In genomic region chr16:57132470-57132869, GRCh38 we compare ENCODE assay signal across 12 cellular contexts. TPM values are rescaled to one million over a fixed set of nuclear protein-coding genes. Genes with fewer than 3 reads are reported as not detected.
DNase-seq lines count a peak whose midpoint lies in the region; ATAC-seq and TF ChIP-seq lines count a peak whose summit lies in the region.
"Had no signal": no experiment of that assay in that cellular context is flagged by ENCODE, and none has a peak within 500 bp of the region (broad histone marks: within the 10 kb centered on the region; RNA-seq: fewer than 3 reads in every experiment).

No MANE protein-coding gene starts in this region.

- H4K20me1 ChIP-seq in PC-9 (ENCODE audit: insufficient read depth), result no peaks in the 10 kb centered on the region

- TF ChIP-seq CTCF in PC-9 (conservative IDR thresholded peaks at IDR 0.05), result no peak
- no peak for TF ChIP-seq CTCF in tibial artery (IDR thresholded peaks at IDR 0.05)

- no peaks in the 10 kb centered on the region for H3K79me2 ChIP-seq in PC-9 (ENCODE audit: low read depth)

- intact Hi-C loops in PC-9 (cut with micrococcal nuclease; ENCODE audit: unreplicated experiment) (no loop called here), tibial artery (cut with DNase I; ENCODE audit: low total_unique reads) (no loop called here)

- H3K27me3 Mint-ChIP-seq in activated CD4-positive, alpha-beta T cell treated with anti-CD3 and anti-CD28 coated beads, Interleukin-2, amount 10 ng/mL, durations not matched to agents 7 days and 5 days, result no peaks in the 10 kb centered on the region
- H3K27me3 Mint-ChIP-seq in effector memory CD8-positive, alpha-beta T cell, result no peaks in the 10 kb centered on the region
- no peaks in the 10 kb centered on the region for H3K27me3 Mint-ChIP-seq in stimulated activated naive B cell treated with anti-CD40 and anti-IgM and Interleukin-4, amounts not matched to agents 10 μg/mL and 1 μg/mL and 100 μg/mL, for 72 hours

- H3K4me1 Mint-ChIP-seq in activated CD4-positive, alpha-beta T cell treated with anti-CD3 and anti-CD28 coated beads, Interleukin-2, amount 10 ng/mL, durations not matched to agents 7 days and 5 days, result peaks cover 79% of the 10 kb centered on the region
- H3K4me1 Mint-ChIP-seq in effector memory CD8-positive, alpha-beta T cell (ENCODE audit: low read depth in 2 of 2), result peaks cover 69 to 72% of the 10 kb centered on the region in 2 donors
- peaks cover 35 to 52% of the 10 kb centered on the region in 2 donors for H3K4me1 Mint-ChIP-seq in stimulated activated naive B cell treated with anti-CD40 and anti-IgM and Interleukin-4, amounts not matched to agents 10 μg/mL and 1 μg/mL and 100 μg/mL, for 72 hours

- H3K4me2 ChIP-seq in PC-9, result no peak overlapping the region

- DNase-seq in activated CD4-positive, alpha-beta T cell treated with anti-CD3 and anti-CD28 coated beads, Interleukin-2, amount 10 ng/mL, durations not matched to agents 7 days and 5 days, result no peak
- DNase-seq in activated CD4-positive, alpha-beta T cell treated with anti-CD3 and anti-CD28 coated beads, Interleukin-2, amount 50 U/mL, for 48 hours, result no peak
- DNase-seq in PC-9, result peak; percentile 63 to 66
- no peak for DNase-seq in effector memory CD8-positive, alpha-beta T cell
- peak; percentile 11 for DNase-seq in stimulated activated naive B cell treated with anti-CD40 and anti-IgM and Interleukin-4, amounts not matched to agents 10 μg/mL and 1 μg/mL and 100 μg/mL, for 72 hours
- DNase-seq in tibial artery, result no peak
- DNase-seq: foreskin melanocyte; NCI-H187; stimulated activated CD4-positive, alpha-beta T cell treated with anti-CD3 and anti-CD28 coated beads, Interleukin-15, amount 100 ng/mL, for 24 hours; SW 1271 had no signal

- peaks cover 6% of the 10 kb centered on the region for H3K36me3 Mint-ChIP-seq in activated CD4-positive, alpha-beta T cell treated with anti-CD3 and anti-CD28 coated beads, Interleukin-2, amount 10 ng/mL, durations not matched to agents 7 days and 5 days (ENCODE audit: low read depth)
- H3K36me3 Mint-ChIP-seq in effector memory CD8-positive, alpha-beta T cell (ENCODE audit: insufficient read depth), result peaks cover 14% of the 10 kb centered on the region
- peaks cover 10 to 30% of the 10 kb centered on the region in 2 donors for H3K36me3 Mint-ChIP-seq in stimulated activated naive B cell treated with anti-CD40 and anti-IgM and Interleukin-4, amounts not matched to agents 10 μg/mL and 1 μg/mL and 100 μg/mL, for 72 hours

- H3K9me3 Mint-ChIP-seq in activated CD4-positive, alpha-beta T cell treated with anti-CD3 and anti-CD28 coated beads, Interleukin-2, amount 10 ng/mL, durations not matched to agents 7 days and 5 days, result no peaks in the 10 kb centered on the region
- H3K9me3 Mint-ChIP-seq in effector memory CD8-positive, alpha-beta T cell, result no peaks in the 10 kb centered on the region
- H3K9me3 Mint-ChIP-seq in stimulated activated naive B cell treated with anti-CD40 and anti-IgM and Interleukin-4, amounts not matched to agents 10 μg/mL and 1 μg/mL and 100 μg/mL, for 72 hours, result no peaks in the 10 kb centered on the region

- no peak overlapping the region for H3K4me3 Mint-ChIP-seq in activated CD4-positive, alpha-beta T cell treated with anti-CD3 and anti-CD28 coated beads, Interleukin-2, amount 10 ng/mL, durations not matched to agents 7 days and 5 days
- peak overlapping the region; percentile 74 to 87 for H3K4me3 Mint-ChIP-seq in effector memory CD8-positive, alpha-beta T cell
- no peak overlapping the region for H3K4me3 Mint-ChIP-seq in stimulated activated naive B cell treated with anti-CD40 and anti-IgM and Interleukin-4, amounts not matched to agents 10 μg/mL and 1 μg/mL and 100 μg/mL, for 72 hours

- BruUV-seq in PC-9 (replicated peaks; lab: Mats Ljungman, UMichigan), result no TSS peak

- H3K27ac ChIP-seq in PC-9, result no peak overlapping the region
- no peak overlapping the region for H3K27ac ChIP-seq in tibial artery

- H3F3A ChIP-seq in PC-9 (ENCODE audit: insufficient read depth, low read depth), result no peaks in the 10 kb centered on the region

- H3K4me1 ChIP-seq in PC-9 (replicated peaks; ENCODE audit: insufficient read depth) (peaks cover 5% of the 10 kb centered on the region; the same call in 1 of the 2 replicates), tibial artery (no peaks in the 10 kb centered on the region)

- H2AFZ ChIP-seq in PC-9, result no peak overlapping the region

- H3K27me3 ChIP-seq in PC-9 (ENCODE audit: insufficient read depth, low read depth), result no peaks in the 10 kb centered on the region
- no peaks in the 10 kb centered on the region for H3K27me3 ChIP-seq in tibial artery

- H3K4me3 ChIP-seq in PC-9 (no peak overlapping the region), tibial artery (no peak overlapping the region)

- peak overlapping the region; percentile 62 for H3K27ac Mint-ChIP-seq in activated CD4-positive, alpha-beta T cell treated with anti-CD3 and anti-CD28 coated beads, Interleukin-2, amount 10 ng/mL, durations not matched to agents 7 days and 5 days
- peak overlapping the region; percentile 89 to 99 for H3K27ac Mint-ChIP-seq in effector memory CD8-positive, alpha-beta T cell
- peak overlapping the region; percentile 88 for H3K27ac Mint-ChIP-seq in stimulated activated naive B cell treated with anti-CD40 and anti-IgM and Interleukin-4, amounts not matched to agents 10 μg/mL and 1 μg/mL and 100 μg/mL, for 72 hours

- POLR2A ChIA-PET in activated CD4-positive, alpha-beta T cell treated with anti-CD3 and anti-CD28 coated beads, Interleukin-2, amount 10 ng/mL, durations not matched to agents 7 days and 5 days (lab: Charles Lee), result no interaction called here
- POLR2A ChIA-PET in PC-9 (lab: Charles Lee; ENCODE audit: unreplicated experiment), result no interaction called here

- ATAC-seq in effector memory CD8-positive, alpha-beta T cell (replicated peaks), result no peak
- ATAC-seq in stimulated activated naive B cell treated with anti-CD40 and anti-IgM and Interleukin-4, amounts not matched to agents 10 μg/mL and 1 μg/mL and 100 μg/mL, for 72 hours (replicated peaks), result peak; percentile 55 to 57
- no peak for ATAC-seq in HG02759 (IDR thresholded peaks at IDR 0.05; ENCODE audit: unreplicated experiment)
- no peak for ATAC-seq in GM21576 (IDR thresholded peaks at IDR 0.05; ENCODE audit: unreplicated experiment)

- CTCF ChIA-PET in activated CD4-positive, alpha-beta T cell treated with anti-CD3 and anti-CD28 coated beads, Interleukin-2, amount 10 ng/mL, durations not matched to agents 7 days and 5 days (lab: Charles Lee), result interaction anchor here (2.0 kb wide), 1 partner anchor 18 kb away, joined by 5 read pairs; no protein-coding TSS in a partner anchor
- CTCF ChIA-PET in PC-9 (lab: Charles Lee), result no interaction called here

- H3K9me2 ChIP-seq in PC-9 (ENCODE audit: insufficient read depth), result no peaks in the 10 kb centered on the region

- H3K36me3 ChIP-seq in PC-9 (ENCODE audit: low read depth) (no peaks in the 10 kb centered on the region), tibial artery (peaks cover 0 to 48% (median 15%) of the 10 kb centered on the region in 3 donors)

- H3K9me3 ChIP-seq in PC-9 (ENCODE audit: insufficient read depth, low read depth), result no peaks in the 10 kb centered on the region
- H3K9me3 ChIP-seq in tibial artery, result no peaks in the 10 kb centered on the region

RNA-seq across cellular contexts. Expression of gene CPNE2, which starts 40.1 kb away (rescaled TPM):
- 1 to 10 TPM; 3.1 to 3.6 TPM for total RNA-seq in activated CD4-positive, alpha-beta T cell treated with anti-CD3 and anti-CD28 coated beads, Interleukin-2, amount 10 ng/mL, durations not matched to agents 7 days and 5 days
- total RNA-seq in PC-9 (2021), result 34.7 and 35.2 TPM in 2 replicates

RNA-seq across cellular contexts. Expression of gene PSME3IP1, which starts 53.4 kb away (rescaled TPM):
- 100 to 1,000 TPM; 115 to 137 TPM for total RNA-seq in activated CD4-positive, alpha-beta T cell treated with anti-CD3 and anti-CD28 coated beads, Interleukin-2, amount 10 ng/mL, durations not matched to agents 7 days and 5 days
- 92.4 and 121 TPM in 2 replicates for total RNA-seq in PC-9 (2021)

RNA-seq across cellular contexts. Expression of gene RSPRY1, which starts 53.7 kb away (rescaled TPM):
- 10 to 100 TPM; 32.2 to 34.2 TPM for total RNA-seq in activated CD4-positive, alpha-beta T cell treated with anti-CD3 and anti-CD28 coated beads, Interleukin-2, amount 10 ng/mL, durations not matched to agents 7 days and 5 days
- total RNA-seq in PC-9 (2021), result 26.2 and 26.3 TPM in 2 replicates

Comparison
In these comparisons a context has a peak if more than half of its experiments do, and no peak if none do; other contexts are left out.
1. DNase-seq: peak in PC-9 (2 of 2) and stimulated activated naive B cell treated with anti-CD40 and anti-IgM and Interleukin-4, amounts not matched to agents 10 μg/mL and 1 μg/mL and 100 μg/mL, for 72 hours (single experiment); none in activated CD4-positive, alpha-beta T cell treated with anti-CD3 and anti-CD28 coated beads, Interleukin-2, amount 10 ng/mL, durations not matched to agents 7 days and 5 days (single experiment), activated CD4-positive, alpha-beta T cell treated with anti-CD3 and anti-CD28 coated beads, Interleukin-2, amount 50 U/mL, for 48 hours (0 of 2), effector memory CD8-positive, alpha-beta T cell (0 of 3) and tibial artery (0 of 2).
2. H3K4me3 Mint-ChIP-seq: peak in effector memory CD8-positive, alpha-beta T cell (2 of 2); none in activated CD4-positive, alpha-beta T cell treated with anti-CD3 and anti-CD28 coated beads, Interleukin-2, amount 10 ng/mL, durations not matched to agents 7 days and 5 days (single experiment) and stimulated activated naive B cell treated with anti-CD40 and anti-IgM and Interleukin-4, amounts not matched to agents 10 μg/mL and 1 μg/mL and 100 μg/mL, for 72 hours (0 of 2).
3. ATAC-seq: peak in stimulated activated naive B cell treated with anti-CD40 and anti-IgM and Interleukin-4, amounts not matched to agents 10 μg/mL and 1 μg/mL and 100 μg/mL, for 72 hours (2 of 2); none in effector memory CD8-positive, alpha-beta T cell (single experiment), HG02759 (single experiment) and GM21576 (single experiment).
4. Peak in every context shown above with its lines, with median percentiles within 50 percentile points of each other: H3K27ac Mint-ChIP-seq.